In the genomic region with DNA sequence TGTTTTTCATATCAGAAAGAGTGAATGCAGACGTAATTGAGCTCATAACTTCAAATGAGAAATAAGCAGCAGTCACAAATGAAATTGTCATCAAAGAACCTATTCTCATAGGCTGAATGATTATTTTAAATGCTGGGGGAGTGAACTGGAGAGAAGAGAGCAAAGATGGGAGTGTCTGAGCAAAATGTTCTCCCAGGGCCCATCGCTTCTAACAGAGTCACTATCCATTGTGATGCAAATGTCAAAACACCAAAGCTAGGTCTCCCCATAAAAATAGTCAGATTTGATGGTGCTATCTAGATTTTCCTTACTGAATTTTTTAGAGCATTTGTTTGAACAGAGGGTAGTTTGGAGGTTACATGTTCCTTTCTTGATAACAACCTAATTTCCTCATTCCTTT, we compare ENCODE assay signal across 22 cellular contexts.
DNase-seq lines count a peak whose midpoint lies in the region; ATAC-seq and TF ChIP-seq lines count a peak whose summit lies in the region.
"Had no signal": no experiment of that assay in that cellular context is flagged by ENCODE, and none has a peak within 500 bp of the region (broad histone marks: within the 10 kb centered on the region; RNA-seq: fewer than 3 reads in every experiment).

No MANE protein-coding gene starts in this region.

- peak; percentile 62 for ATAC-seq in GM23338
- ATAC-seq in naive thymus-derived CD8-positive, alpha-beta T cell: no peak
- ATAC-seq: Right ventricle myocardium inferior, T-cell had no signal

- no peaks in the 10 kb centered on the region for H4K20me1 ChIP-seq in GM23338 (replicated peaks; ENCODE audit: insufficient read depth)
- no peaks in the 10 kb centered on the region for H4K20me1 ChIP-seq in Loucy (ENCODE audit: insufficient read depth, low read length, poor library complexity, severe bottlenecking)
- H4K20me1 ChIP-seq: BLaER1 had no signal

- H3K4me2 ChIP-seq in GM23338 (peak overlapping the region; percentile 45; the same call in 1 of the 2 replicates), Loucy (ENCODE audit: low read depth, low read length, poor library complexity, severe bottlenecking) (no peak overlapping the region)
- H3K4me2 ChIP-seq: BLaER1, PC-9 had no signal

- no peaks in the 10 kb centered on the region for H3K9me3 Mint-ChIP-seq in GM23338
- no peaks in the 10 kb centered on the region for H3K9me3 Mint-ChIP-seq in naive thymus-derived CD8-positive, alpha-beta T cell
- H3K9me3 Mint-ChIP-seq: T-cell had no signal

- H3K27me3 ChIP-seq in GM23338 (ENCODE audit: insufficient read depth) (no peaks in the 10 kb centered on the region), Loucy (ENCODE audit: insufficient read depth, low read length, poor library complexity, severe bottlenecking) (no peaks in the 10 kb centered on the region), dorsolateral prefrontal cortex (no peaks in the 10 kb centered on the region), neuron (ENCODE audit: insufficient read depth, low read length) (no peaks in the 10 kb centered on the region)
- H3K27me3 ChIP-seq: BLaER1, SJSA1 had no signal

- no peaks in the 10 kb centered on the region; the same call in none of the 2 replicates for H3K9me2 ChIP-seq in GM23338 (ENCODE audit: insufficient read depth)
- no peaks in the 10 kb centered on the region for H3K9me2 ChIP-seq in Loucy (replicated peaks; ENCODE audit: low read depth, low read length)

- H3K9me3 ChIP-seq in Loucy (ENCODE audit: insufficient read depth, low read depth, low read length) (no peaks in the 10 kb centered on the region), neuron (ENCODE audit: low read length) (no peaks in the 10 kb centered on the region)
- H3K9me3 ChIP-seq: SJSA1 had no signal

- H3K9ac ChIP-seq in Loucy (ENCODE audit: low read depth, low read length, poor library complexity, severe bottlenecking): no peak overlapping the region
- H3K9ac ChIP-seq: BLaER1, GM23248 had no signal

- peaks cover 58% of the 10 kb centered on the region for H3K4me1 Mint-ChIP-seq in GM23338
- H3K4me1 Mint-ChIP-seq in naive thymus-derived CD8-positive, alpha-beta T cell: no peaks in the 10 kb centered on the region
- H3K4me1 Mint-ChIP-seq: CD4-positive, CD25-positive, alpha-beta regulatory T cell; T-cell had no signal

- DNase-seq in GM23338 (ENCODE audit: low spot score) (peak; percentile 31), dorsolateral prefrontal cortex (no peak), DMS79 treated with DMSO at 0.1 percent for 48 hours (lab: John Stamatoyannopoulos, UW) (no peak)
- no peak for DNase-seq in naive thymus-derived CD8-positive, alpha-beta T cell
- DNase-seq in activated CD4-positive, alpha-beta T cell treated with anti-CD3 and anti-CD28 coated beads for 1 hour: no peak
- DNase-seq: CD4-positive, CD25-positive, alpha-beta regulatory T cell; DMS153; GM23248; HCEC 1CT; NCI-H1092 treated with DMSO at 0.1 percent for 48 hours; NCI-H1436 treated with DMSO at 0.1 percent for 48 hours; NCI-H2029; NCI-H226; NCI-H510A; NCI-H69; PC-9; T-cell had no signal

- H3K36me3 Mint-ChIP-seq in GM23338 (ENCODE audit: low read depth): no peaks in the 10 kb centered on the region
- no peaks in the 10 kb centered on the region for H3K36me3 Mint-ChIP-seq in naive thymus-derived CD8-positive, alpha-beta T cell
- H3K36me3 Mint-ChIP-seq: CD4-positive, CD25-positive, alpha-beta regulatory T cell; T-cell had no signal

- peak overlapping the region; percentile 81 for H3K27ac Mint-ChIP-seq in GM23338
- no peak overlapping the region for H3K27ac Mint-ChIP-seq in naive thymus-derived CD8-positive, alpha-beta T cell
- H3K27ac Mint-ChIP-seq: CD4-positive, CD25-positive, alpha-beta regulatory T cell; T-cell had no signal

- H3K4me3 ChIP-seq in GM23338: no peak overlapping the region
- H3K4me3 ChIP-seq in Loucy (ENCODE audit: low read length, poor library complexity, severe bottlenecking): no peak overlapping the region
- peak overlapping the region in 2 of 59 donors; percentile 1 to 2 for H3K4me3 ChIP-seq in dorsolateral prefrontal cortex
- no peak overlapping the region for H3K4me3 ChIP-seq in neuron (ENCODE audit: low read length)
- H3K4me3 ChIP-seq: BLaER1, GM23248, PC-9, SJSA1 had no signal

- H3K27me3 Mint-ChIP-seq in GM23338 (ENCODE audit: insufficient read depth, low read depth, poor library complexity): no peaks in the 10 kb centered on the region
- H3K27me3 Mint-ChIP-seq in naive thymus-derived CD8-positive, alpha-beta T cell: no peaks in the 10 kb centered on the region
- H3K27me3 Mint-ChIP-seq: CD4-positive, CD25-positive, alpha-beta regulatory T cell; T-cell had no signal

- intact Hi-C loops in dorsolateral prefrontal cortex (cut with DNase I): no loop called here

- no peaks in the 10 kb centered on the region for H3F3A ChIP-seq in GM23338 (replicated peaks; ENCODE audit: low read depth)
- H3F3A ChIP-seq in Loucy (ENCODE audit: low read depth): no peaks in the 10 kb centered on the region

- H3K36me3 ChIP-seq in GM23338 (ENCODE audit: insufficient read depth) (no peaks in the 10 kb centered on the region), Loucy (ENCODE audit: insufficient read depth, low read length) (no peaks in the 10 kb centered on the region), neuron (ENCODE audit: insufficient read depth, low read length) (no peaks in the 10 kb centered on the region)
- H3K36me3 ChIP-seq: BLaER1, SJSA1 had no signal

- POLR2A ChIA-PET in naive thymus-derived CD8-positive, alpha-beta T cell (lab: Charles Lee): no interaction called here

- H3K4me1 ChIP-seq in GM23338 (ENCODE audit: insufficient read depth) (peaks cover 45% of the 10 kb centered on the region), Loucy (ENCODE audit: insufficient read depth, low read length, poor library complexity, severe bottlenecking) (no peaks in the 10 kb centered on the region), neuron (ENCODE audit: insufficient read depth, low read length) (peaks cover 14% of the 10 kb centered on the region)
- H3K4me1 ChIP-seq: SJSA1 had no signal

- TF ChIP-seq CTCF in GM23338 (conservative IDR thresholded peaks at IDR 0.05; ENCODE audit: low read depth in 2 of 2): no peak
- no peak for TF ChIP-seq CTCF in Loucy (conservative IDR thresholded peaks at IDR 0.05; ENCODE audit: low read length)
- no peak for TF ChIP-seq CTCF in dorsolateral prefrontal cortex (IDR thresholded peaks at IDR 0.05 in 54 of 56, conservative IDR thresholded peaks at IDR 0.05 in 2 of 56; ENCODE audit: low read depth in 1 of 56, partially characterized antibody in 56 of 56)

- H2AFZ ChIP-seq in GM23338 (no peak overlapping the region), Loucy (ENCODE audit: low read length) (0 out of 2 replicates have a peak overlapping the region, but pooled peaks have one; percentile 17), neuron (ENCODE audit: low read depth, low read length) (peak overlapping the region; percentile 45)
- H2AFZ ChIP-seq: GM23248, PC-9 had no signal

- H3K4me3 Mint-ChIP-seq in GM23338: no peak overlapping the region
- no peak overlapping the region for H3K4me3 Mint-ChIP-seq in naive thymus-derived CD8-positive, alpha-beta T cell
- H3K4me3 Mint-ChIP-seq: CD4-positive, CD25-positive, alpha-beta regulatory T cell; T-cell had no signal

- H3K79me2 ChIP-seq in GM23338 (replicated peaks; ENCODE audit: insufficient read depth): no peaks in the 10 kb centered on the region
- H3K79me2 ChIP-seq in Loucy (ENCODE audit: insufficient read depth, low read length): no peaks in the 10 kb centered on the region

- H3K27ac ChIP-seq in GM23338 (ENCODE audit: low read depth) (no peak overlapping the region), dorsolateral prefrontal cortex (peak overlapping the region in 48 of 59 donors; percentile 2 to 77 (median 49))
- H3K27ac ChIP-seq: BLaER1, GM23248, PC-9, SJSA1 had no signal

TF ChIP-seq in GM23338, 12 proteins besides CTCF, POLR2A, EP300 and RAD21 (continues in another document):
- TF ChIP-seq EZH2phosphoT487 (IDR thresholded peaks at IDR 0.05; ENCODE audit: unreplicated experiment): no peak
- TF ChIP-seq ZNF331 (CRISPR knock-in tag; IDR thresholded peaks at IDR 0.05; ENCODE audit: low read depth): no peak
- TF ChIP-seq STAT1 (IDR thresholded peaks at IDR 0.05; ENCODE audit: unreplicated experiment): no peak
- TF ChIP-seq NANOG (IDR thresholded peaks at IDR 0.05; ENCODE audit: borderline replicate concordance): no peak
- no peak for TF ChIP-seq CREB1 (CRISPR knock-in tag; IDR thresholded peaks at IDR 0.05; ENCODE audit: low read depth)
- TF ChIP-seq EZH2 (IDR thresholded peaks at IDR 0.05; ENCODE audit: low read depth, unreplicated experiment): no peak
- TF ChIP-seq, protein P1, sequence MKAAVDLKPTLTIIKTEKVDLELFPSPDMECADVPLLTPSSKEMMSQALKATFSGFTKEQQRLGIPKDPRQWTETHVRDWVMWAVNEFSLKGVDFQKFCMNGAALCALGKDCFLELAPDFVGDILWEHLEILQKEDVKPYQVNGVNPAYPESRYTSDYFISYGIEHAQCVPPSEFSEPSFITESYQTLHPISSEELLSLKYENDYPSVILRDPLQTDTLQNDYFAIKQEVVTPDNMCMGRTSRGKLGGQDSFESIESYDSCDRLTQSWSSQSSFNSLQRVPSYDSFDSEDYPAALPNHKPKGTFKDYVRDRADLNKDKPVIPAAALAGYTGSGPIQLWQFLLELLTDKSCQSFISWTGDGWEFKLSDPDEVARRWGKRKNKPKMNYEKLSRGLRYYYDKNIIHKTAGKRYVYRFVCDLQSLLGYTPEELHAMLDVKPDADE (IDR thresholded peaks at IDR 0.05): no peak
- no peak for TF ChIP-seq JUNB (IDR thresholded peaks at IDR 0.05; ENCODE audit: unreplicated experiment)
- no peak for TF ChIP-seq POLR2AphosphoS5 (IDR thresholded peaks at IDR 0.05; ENCODE audit: low read depth)
